ENCODE assay signal across 18 cellular contexts in genomic region chr21:15326032-15326867, GRCh38.
DNase-seq lines count a peak whose midpoint lies in the region; ATAC-seq, FAIRE-seq and TF ChIP-seq lines count a peak whose summit lies in the region.
"Had no signal": no experiment of that assay in that cellular context is flagged by ENCODE, and none has a peak within 500 bp of the region (broad histone marks: within the 10 kb centered on the region; RNA-seq: fewer than 3 reads in every experiment).

No MANE protein-coding gene starts in this region.

- H3K9me3 ChIP-seq in HepG2 (ENCODE audit: low read length) (no peaks in the 10 kb centered on the region), trophoblast cell (ENCODE audit: insufficient read depth, low read depth, low read length) (peaks cover 5% of the 10 kb centered on the region), upper lobe of right lung (no peaks in the 10 kb centered on the region)

- no peak overlapping the region for H2AFZ ChIP-seq in HepG2 (ENCODE audit: low read length)
- no peak overlapping the region for H2AFZ ChIP-seq in trophoblast cell (ENCODE audit: insufficient read depth, low read length, poor library complexity)

- H2BK12ac ChIP-seq in trophoblast cell (ENCODE audit: low read length), result no peak overlapping the region

- H3K4me1 Mint-ChIP-seq in natural killer cell treated with Interleukin-12 subunit alpha and Interleukin-12 subunit beta and Interleukin-15 and Interleukin-18, amount 100 ng/mL, for 72 hours (ENCODE audit: low read depth in 2 of 2), result no peaks in the 10 kb centered on the region
- H3K4me1 Mint-ChIP-seq in natural killer cell, result no peaks in the 10 kb centered on the region
- H3K4me1 Mint-ChIP-seq in activated CD4-positive, alpha-beta T cell treated with anti-CD3 and anti-CD28 coated beads for 36 hours, result no peaks in the 10 kb centered on the region
- H3K4me1 Mint-ChIP-seq: B cell had no signal

- H3K4me1 ChIP-seq in HepG2 (ENCODE audit: insufficient read depth, low read length), result peaks cover 27% of the 10 kb centered on the region
- H3K4me1 ChIP-seq in trophoblast cell (ENCODE audit: control insufficient read depth in 1 of 2, insufficient read depth in 2 of 2, low read length in 2 of 2), result peaks cover 3 to 5% of the 10 kb centered on the region in 2 experiments
- no peaks in the 10 kb centered on the region for H3K4me1 ChIP-seq in upper lobe of right lung
- H3K4me1 ChIP-seq: BLaER1 treated with 17β-estradiol and CSF1 and Interleukin-3, amounts not matched to agents 10 nM and 100 nM had no signal

- no peak overlapping the region for H2BK120ac ChIP-seq in trophoblast cell (ENCODE audit: insufficient read depth, low read length, poor library complexity)

- no peak for FAIRE-seq in HepG2 (lab: Jason Lieb, UNC)
- FAIRE-seq: GM12878, H1 had no signal

- no peaks in the 10 kb centered on the region for H4K20me1 ChIP-seq in HepG2 (ENCODE audit: insufficient read depth, low read length)
- H4K20me1 ChIP-seq: BLaER1 treated with 17β-estradiol and CSF1 and Interleukin-3, amounts not matched to agents 10 nM and 100 nM had no signal

- no peak overlapping the region for H3K9ac ChIP-seq in HepG2 (ENCODE audit: insufficient read depth, low read depth, low read length)
- no peak overlapping the region for H3K9ac ChIP-seq in trophoblast cell (ENCODE audit: low read length)
- H3K9ac ChIP-seq: BLaER1 treated with 17β-estradiol and CSF1 and Interleukin-3, amounts not matched to agents 10 nM and 100 nM had no signal

- no peak for TF ChIP-seq CTCF in natural killer cell (IDR thresholded peaks at IDR 0.05)
- no peak for TF ChIP-seq CTCF in HepG2 (CRISPR knock-in tag; IDR thresholded peaks at IDR 0.05)
- TF ChIP-seq CTCF in upper lobe of right lung (IDR thresholded peaks at IDR 0.05), result no peak

- no peaks in the 10 kb centered on the region for H3K79me1 ChIP-seq in trophoblast cell (ENCODE audit: low read length)

- H2BK5ac ChIP-seq in trophoblast cell (ENCODE audit: low read depth, low read length, poor library complexity), result no peak overlapping the region

- H4K8ac ChIP-seq in trophoblast cell (ENCODE audit: low read depth, low read length), result no peak overlapping the region

- in situ Hi-C loops in HepG2 (cut with HindIII; ENCODE audit: extremely low pct_ligation_motif_present, low pct_unique_long_range_greater_than_20kb), result no loop called here

- peak; percentile 59 for DNase-seq in natural killer cell treated with Interleukin-12 subunit alpha and Interleukin-12 subunit beta and Interleukin-15 and Interleukin-18, amount 100 ng/mL, for 72 hours (ENCODE audit: low spot score)
- DNase-seq in natural killer cell, result no peak
- no peak for DNase-seq in HepG2 (ENCODE audit: low spot score)
- no peak for DNase-seq in trophoblast cell
- DNase-seq in upper lobe of right lung, result no peak
- DNase-seq in medulla oblongata (ENCODE audit: extremely low spot score), result no peak
- no peak for DNase-seq in activated CD4-positive, alpha-beta T cell treated with anti-CD3 and anti-CD28 coated beads for 36 hours
- DNase-seq: Calu3; CD8-positive, alpha-beta T cell; DMS53; DND-41; EL; H9 had no signal

- intact Hi-C loops in natural killer cell (cut with micrococcal nuclease), result no loop called here
- intact Hi-C loops in HepG2 (cut with micrococcal nuclease; ENCODE audit: unreplicated experiment), result no loop called here
- intact Hi-C loops in upper lobe of right lung (cut with DNase I), result no loop called here
- intact Hi-C loops in activated CD4-positive, alpha-beta T cell treated with anti-CD3 and anti-CD28 coated beads for 36 hours (cut with DNase I, micrococcal nuclease), result no loop called here

- peak; percentile 38 to 53 for ATAC-seq in natural killer cell treated with Interleukin-12 subunit alpha and Interleukin-12 subunit beta and Interleukin-15 and Interleukin-18, amount 100 ng/mL, for 72 hours
- no peak for ATAC-seq in natural killer cell
- ATAC-seq in HepG2, result peak; percentile 34; the same call in 2 of the 3 replicates
- peak; percentile 39 for ATAC-seq in upper lobe of right lung
- no peak for ATAC-seq in HG02852 (IDR thresholded peaks at IDR 0.05; ENCODE audit: unreplicated experiment)
- no peak for ATAC-seq in activated CD4-positive, alpha-beta T cell treated with anti-CD3 and anti-CD28 coated beads for 36 hours
- ATAC-seq: CD8-positive, alpha-beta T cell; GM12878 had no signal

- no peak overlapping the region for H3K23ac ChIP-seq in trophoblast cell (ENCODE audit: low read length)

- no peak overlapping the region for H4K91ac ChIP-seq in trophoblast cell (ENCODE audit: low read depth, low read length)

- H3K9me3 Mint-ChIP-seq in natural killer cell treated with Interleukin-12 subunit alpha and Interleukin-12 subunit beta and Interleukin-15 and Interleukin-18, amount 100 ng/mL, for 72 hours, result no peaks in the 10 kb centered on the region
- H3K9me3 Mint-ChIP-seq in natural killer cell, result no peaks in the 10 kb centered on the region
- no peaks in the 10 kb centered on the region for H3K9me3 Mint-ChIP-seq in activated CD4-positive, alpha-beta T cell treated with anti-CD3 and anti-CD28 coated beads for 36 hours (ENCODE audit: low read depth)
- H3K9me3 Mint-ChIP-seq: CD8-positive, alpha-beta T cell; H9 had no signal

- H3K4me3 Mint-ChIP-seq in natural killer cell treated with Interleukin-12 subunit alpha and Interleukin-12 subunit beta and Interleukin-15 and Interleukin-18, amount 100 ng/mL, for 72 hours, result no peak overlapping the region
- no peak overlapping the region for H3K4me3 Mint-ChIP-seq in natural killer cell
- no peak overlapping the region for H3K4me3 Mint-ChIP-seq in activated CD4-positive, alpha-beta T cell treated with anti-CD3 and anti-CD28 coated beads for 36 hours
- H3K4me3 Mint-ChIP-seq: B cell; CD8-positive, alpha-beta T cell; H9 had no signal

- no TSS peak for BruUV-seq in HepG2 (replicated peaks; lab: Mats Ljungman, UMichigan)

- H3K4ac ChIP-seq in trophoblast cell (ENCODE audit: low read depth, low read length), result no peak overlapping the region

- H3K27ac ChIP-seq in HepG2 (ENCODE audit: extremely low read length, insufficient read depth, low read length), result no peak overlapping the region
- no peak overlapping the region for H3K27ac ChIP-seq in trophoblast cell (ENCODE audit: low read depth, low read length)
- no peak overlapping the region for H3K27ac ChIP-seq in upper lobe of right lung
- H3K27ac ChIP-seq: BLaER1 treated with 17β-estradiol and CSF1 and Interleukin-3, amounts not matched to agents 10 nM and 100 nM had no signal

- no peak overlapping the region for H3K4me3 ChIP-seq in HepG2 (replicated peaks in 1 of 3; ENCODE audit: insufficient read depth in 1 of 3, low read depth in 2 of 3, low read length in 3 of 3)
- peak overlapping the region; percentile 23 for H3K4me3 ChIP-seq in trophoblast cell (ENCODE audit: low read depth, low read length)
- H3K4me3 ChIP-seq in upper lobe of right lung, result no peak overlapping the region
- H3K4me3 ChIP-seq: BLaER1 treated with 17β-estradiol and CSF1 and Interleukin-3, amounts not matched to agents 10 nM and 100 nM; GM12878 had no signal

- no peaks in the 10 kb centered on the region for H3K79me2 ChIP-seq in HepG2 (ENCODE audit: insufficient read depth, low read length)
- H3K79me2 ChIP-seq in trophoblast cell (ENCODE audit: control insufficient read depth, insufficient read depth, low read length, poor library complexity), result no peaks in the 10 kb centered on the region

- no peak overlapping the region for H3K4me2 ChIP-seq in HepG2 (ENCODE audit: low read depth, low read length)
- H3K4me2 ChIP-seq in trophoblast cell (ENCODE audit: low read length), result no peak overlapping the region
- H3K4me2 ChIP-seq: BLaER1 treated with 17β-estradiol and CSF1 and Interleukin-3, amounts not matched to agents 10 nM and 100 nM had no signal

- H3K14ac ChIP-seq in trophoblast cell (ENCODE audit: low read length), result no peak overlapping the region

- CTCF ChIA-PET in HepG2 (lab: Yijun Ruan, JAX; ENCODE audit: low intra/inter-chr PET ratio, low total read pairs), result no interaction called here
- CTCF ChIA-PET in activated CD4-positive, alpha-beta T cell treated with anti-CD3 and anti-CD28 coated beads for 36 hours (lab: Charles Lee), result no interaction called here

- WGBS in HepG2 (ENCODE audit: low lambda C conversion rate), result 45% methylated on average over 4 of the region's 9 CpGs
- WGBS in trophoblast cell (ENCODE audit: extremely low coverage, insufficient coverage, insufficient read length), result no CpG with 5 or more reads among the region's 9 CpGs

- no peak overlapping the region for H3K18ac ChIP-seq in trophoblast cell (ENCODE audit: low read length)

- H3K27me3 Mint-ChIP-seq in natural killer cell treated with Interleukin-12 subunit alpha and Interleukin-12 subunit beta and Interleukin-15 and Interleukin-18, amount 100 ng/mL, for 72 hours, result peaks cover 0 to 3% of the 10 kb centered on the region in 2 donors
- H3K27me3 Mint-ChIP-seq in natural killer cell (ENCODE audit: low read depth in 2 of 2), result no peaks in the 10 kb centered on the region
- peaks cover 3% of the 10 kb centered on the region for H3K27me3 Mint-ChIP-seq in activated CD4-positive, alpha-beta T cell treated with anti-CD3 and anti-CD28 coated beads for 36 hours

- no peaks in the 10 kb centered on the region for H3K27me3 ChIP-seq in HepG2 (ENCODE audit: control insufficient read depth in 1 of 2, insufficient read depth in 2 of 2, low read length in 2 of 2)
- no peaks in the 10 kb centered on the region for H3K27me3 ChIP-seq in trophoblast cell (ENCODE audit: insufficient read depth, low read length)
- H3K27me3 ChIP-seq in upper lobe of right lung, result no peaks in the 10 kb centered on the region
- H3K27me3 ChIP-seq: BLaER1 treated with 17β-estradiol and CSF1 and Interleukin-3, amounts not matched to agents 10 nM and 100 nM had no signal

- no peak for TF ChIP-seq RAD21 in HepG2 (CRISPR knock-in tag; IDR thresholded peaks at IDR 0.05)

- TF ChIP-seq POLR2A in HepG2 (IDR thresholded peaks at IDR 0.05; ENCODE audit: insufficient read depth in 1 of 2, low read depth in 2 of 2, low read length in 2 of 2), result no peak

- H3K27ac Mint-ChIP-seq in natural killer cell treated with Interleukin-12 subunit alpha and Interleukin-12 subunit beta and Interleukin-15 and Interleukin-18, amount 100 ng/mL, for 72 hours, result no peak overlapping the region
- no peak overlapping the region for H3K27ac Mint-ChIP-seq in natural killer cell
- no peak overlapping the region for H3K27ac Mint-ChIP-seq in activated CD4-positive, alpha-beta T cell treated with anti-CD3 and anti-CD28 coated beads for 36 hours
- H3K27ac Mint-ChIP-seq: B cell; CD8-positive, alpha-beta T cell; H9 had no signal

- TF ChIP-seq EP300 in HepG2 (IDR thresholded peaks at IDR 0.05; ENCODE audit: low read depth in 2 of 2, low read length in 2 of 2) (no peak), HepG2 (CRISPR knock-in tag; IDR thresholded peaks at IDR 0.05; ENCODE audit: borderline replicate concordance) (no peak)

- H2AK5ac ChIP-seq in trophoblast cell (ENCODE audit: low read length), result no peak overlapping the region

- no peaks in the 10 kb centered on the region for H3K36me3 Mint-ChIP-seq in natural killer cell treated with Interleukin-12 subunit alpha and Interleukin-12 subunit beta and Interleukin-15 and Interleukin-18, amount 100 ng/mL, for 72 hours
- H3K36me3 Mint-ChIP-seq in natural killer cell, result no peaks in the 10 kb centered on the region
- no peaks in the 10 kb centered on the region for H3K36me3 Mint-ChIP-seq in activated CD4-positive, alpha-beta T cell treated with anti-CD3 and anti-CD28 coated beads for 36 hours (ENCODE audit: low read depth)
- H3K36me3 Mint-ChIP-seq: CD8-positive, alpha-beta T cell had no signal

- POLR2A ChIA-PET in HepG2 (lab: Yijun Ruan, JAX), result no interaction called here
- POLR2A ChIA-PET in activated CD4-positive, alpha-beta T cell treated with anti-CD3 and anti-CD28 coated beads for 36 hours (lab: Charles Lee), result no interaction called here

- no peaks in the 10 kb centered on the region for H3K36me3 ChIP-seq in HepG2 (replicated peaks in 1 of 2; ENCODE audit: control insufficient read depth in 1 of 2, insufficient read depth in 2 of 2, low read length in 2 of 2)
- no peaks in the 10 kb centered on the region for H3K36me3 ChIP-seq in trophoblast cell (ENCODE audit: control insufficient read depth in 1 of 2, insufficient read depth in 2 of 2, low read length in 2 of 2)
- no peaks in the 10 kb centered on the region for H3K36me3 ChIP-seq in upper lobe of right lung

- H4K12ac ChIP-seq in trophoblast cell (ENCODE audit: low read depth, low read length), result no peak overlapping the region

Comparison
In these comparisons a context has a peak if more than half of its experiments do, and no peak if none do; other contexts are left out.
1. ATAC-seq: peak in natural killer cell treated with Interleukin-12 subunit alpha and Interleukin-12 subunit beta and Interleukin-15 and Interleukin-18, amount 100 ng/mL, for 72 hours (2 of 2), HepG2 (single experiment) and upper lobe of right lung (single experiment); none in natural killer cell (0 of 3), HG02852 (single experiment) and activated CD4-positive, alpha-beta T cell treated with anti-CD3 and anti-CD28 coated beads for 36 hours (single experiment).